Comparison of ENCODE assay signal across 9 cellular contexts in genomic region chr1:110547017-110547416, GRCh38. TPM values are rescaled to one million over a fixed set of nuclear protein-coding genes. Genes with fewer than 3 reads are reported as not detected.
"Had no signal": no experiment of that assay in that cellular context is flagged by ENCODE, and none has a peak within 500 bp of the region (broad histone marks: within the 10 kb centered on the region; RNA-seq: fewer than 3 reads in every experiment).

No MANE protein-coding gene starts in this region.

- FAIRE-seq: HepG2, HTR-8/SVneo had no signal

- DNase-seq: IMR-90, KBM-7, KG1 had no signal

- ATAC-seq: HepG2 had no signal

- H3K27ac ChIP-seq: HL-60 had no signal

RNA-seq across cellular contexts. Expression of gene KCNA10, which starts 28.0 kb away (rescaled TPM):
- total RNA-seq: HepG2, HT-29, HT1080, IMR-90 had no signal
- polyA plus RNA-seq: HepG2, IgD-negative memory B cell, IMR-90 had no signal

RNA-seq across cellular contexts. Expression of gene KCNA2, which starts 59.1 kb away (rescaled TPM):
- total RNA-seq: HepG2, HT-29, HT1080, IMR-90 had no signal
- polyA plus RNA-seq: HepG2, IgD-negative memory B cell, IMR-90 had no signal
